Comparison of ENCODE assay signal across 19 cellular contexts in the genomic region with DNA sequence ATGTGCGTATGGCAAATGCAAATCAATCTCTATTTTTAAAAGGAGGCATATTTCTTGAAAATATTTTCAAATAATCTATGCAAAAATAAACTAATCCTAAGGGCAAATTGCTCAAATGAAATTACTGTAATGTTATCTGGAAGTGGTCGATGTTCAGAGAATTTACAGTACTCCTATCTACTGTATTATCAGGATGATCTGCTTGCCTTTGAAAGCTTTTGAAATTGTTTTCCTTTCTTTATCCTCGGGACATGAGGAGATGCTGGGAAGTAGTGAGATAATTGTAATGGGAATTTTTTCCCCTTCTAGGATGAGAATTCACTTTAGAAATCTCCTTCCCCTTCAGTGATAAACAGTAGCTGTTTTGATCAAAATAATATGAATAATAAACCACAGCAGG.
DNase-seq lines count a peak whose midpoint lies in the region; ATAC-seq and TF ChIP-seq lines count a peak whose summit lies in the region.
"Had no signal": no experiment of that assay in that cellular context is flagged by ENCODE, and none has a peak within 500 bp of the region (broad histone marks: within the 10 kb centered on the region; RNA-seq: fewer than 3 reads in every experiment).

No MANE protein-coding gene starts in this region.

- ATAC-seq in SK-N-SH treated with all-trans-retinoic acid at 6 μM for 48 hours: no peak
- no peak for ATAC-seq in HG03520 (IDR thresholded peaks at IDR 0.05; ENCODE audit: unreplicated experiment)
- ATAC-seq in HG03457 (IDR thresholded peaks at IDR 0.05; ENCODE audit: unreplicated experiment): no peak
- ATAC-seq: GM12878, HCT116 had no signal

- CTCF ChIA-PET in HEK293 (lab: Yijun Ruan, JAX): no interaction called here

- H3K9me3 Mint-ChIP-seq in mesothelial cell of epicardium: no peaks in the 10 kb centered on the region

- no peak for TF ChIP-seq CTCF in HEK293 (tag by site-specific recombination; IDR thresholded peaks at IDR 0.05)
- TF ChIP-seq CTCF in mesothelial cell of epicardium (IDR thresholded peaks at IDR 0.05; ENCODE audit: unreplicated experiment): no peak

- H3K4me3 ChIP-seq in HEK293 (ENCODE audit: low read depth, low read length): no peak overlapping the region
- H3K4me3 ChIP-seq: BLaER1 treated with 17β-estradiol and CSF1 and Interleukin-3, amounts not matched to agents 10 nM and 100 nM; GM12878 had no signal

- no peaks in the 10 kb centered on the region for H3K27me3 Mint-ChIP-seq in mesothelial cell of epicardium (ENCODE audit: low read depth)
- H3K27me3 Mint-ChIP-seq: B cell; CD8-positive, alpha-beta memory T cell had no signal

- H3K27ac ChIP-seq in HEK293 (ENCODE audit: extremely low read depth, low read depth, low read length): no peak overlapping the region
- H3K27ac ChIP-seq: BLaER1 treated with 17β-estradiol and CSF1 and Interleukin-3, amounts not matched to agents 10 nM and 100 nM had no signal

- H3K4me1 Mint-ChIP-seq in mesothelial cell of epicardium: peaks cover 37% of the 10 kb centered on the region
- H3K4me1 Mint-ChIP-seq: B cell; CD8-positive, alpha-beta memory T cell had no signal

- no peak for DNase-seq in mesothelial cell of epicardium (ENCODE audit: low spot score in 2 of 2, unreplicated experiment in 2 of 2)
- no peak for DNase-seq in stimulated activated CD8-positive, alpha-beta memory T cell treated with anti-CD3 and anti-CD28 coated beads, Interleukin-4, amount 100 ng/mL, for 48 hours
- DNase-seq: CD8-positive, alpha-beta memory T cell; COR-L47; DMS 273 treated with DMSO at 0.1 percent for 48 hours; DMS53; DND-41; EL; H7; IMR-90; KBM-7 had no signal

- POLR2A ChIA-PET in HEK293 (lab: Yijun Ruan, JAX): no interaction called here

- no peaks in the 10 kb centered on the region for H3K9me3 ChIP-seq in HEK293 (ENCODE audit: control insufficient read depth, insufficient read depth, low read depth, low read length)
- H3K9me3 ChIP-seq: BLaER1 treated with 17β-estradiol and CSF1 and Interleukin-3, amounts not matched to agents 10 nM and 100 nM had no signal

- no peak overlapping the region for H3K4me3 Mint-ChIP-seq in mesothelial cell of epicardium
- H3K4me3 Mint-ChIP-seq: B cell; CD8-positive, alpha-beta memory T cell had no signal

- no peaks in the 10 kb centered on the region for H3K4me1 ChIP-seq in HEK293 (ENCODE audit: control insufficient read depth, insufficient read depth, low read length)

- H3K36me3 ChIP-seq in HEK293 (ENCODE audit: control insufficient read depth in 2 of 2, insufficient read depth in 1 of 2, low read length in 2 of 2): no peaks in the 10 kb centered on the region
- H3K36me3 ChIP-seq: BLaER1 treated with 17β-estradiol and CSF1 and Interleukin-3, amounts not matched to agents 10 nM and 100 nM had no signal

- no peaks in the 10 kb centered on the region for H3K36me3 Mint-ChIP-seq in mesothelial cell of epicardium

- H3K27ac Mint-ChIP-seq in mesothelial cell of epicardium: peak overlapping the region; percentile 23
- H3K27ac Mint-ChIP-seq: B cell; CD8-positive, alpha-beta memory T cell had no signal

TF ChIP-seq in HEK293, 187 proteins besides CTCF, POLR2A, EP300 and RAD21:
- TF ChIP-seq SP3 (tag by site-specific recombination; IDR thresholded peaks at IDR 0.05) (no peak), GLIS2 (tag by site-specific recombination; IDR thresholded peaks at IDR 0.05) (no peak), ZNF19 (tag by site-specific recombination; IDR thresholded peaks at IDR 0.05; ENCODE audit: low read depth) (no peak), ZBTB1 (tag by site-specific recombination; IDR thresholded peaks at IDR 0.05) (no peak), TCF7L2 (IDR thresholded peaks at IDR 0.05; ENCODE audit: borderline replicate concordance, low read depth, low read length) (0 out of 2 replicates have a peak, but pooled peaks have one; percentile 47)
- TF ChIP-seq, protein P1, sequence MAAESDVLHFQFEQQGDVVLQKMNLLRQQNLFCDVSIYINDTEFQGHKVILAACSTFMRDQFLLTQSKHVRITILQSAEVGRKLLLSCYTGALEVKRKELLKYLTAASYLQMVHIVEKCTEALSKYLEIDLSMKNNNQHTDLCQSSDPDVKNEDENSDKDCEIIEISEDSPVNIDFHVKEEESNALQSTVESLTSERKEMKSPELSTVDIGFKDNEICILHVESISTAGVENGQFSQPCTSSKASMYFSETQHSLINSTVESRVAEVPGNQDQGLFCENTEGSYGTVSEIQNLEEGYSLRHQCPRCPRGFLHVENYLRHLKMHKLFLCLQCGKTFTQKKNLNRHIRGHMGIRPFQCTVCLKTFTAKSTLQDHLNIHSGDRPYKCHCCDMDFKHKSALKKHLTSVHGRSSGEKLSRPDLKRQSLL (tag by site-specific recombination; IDR thresholded peaks at IDR 0.05): no peak
- TF ChIP-seq, protein P2, sequence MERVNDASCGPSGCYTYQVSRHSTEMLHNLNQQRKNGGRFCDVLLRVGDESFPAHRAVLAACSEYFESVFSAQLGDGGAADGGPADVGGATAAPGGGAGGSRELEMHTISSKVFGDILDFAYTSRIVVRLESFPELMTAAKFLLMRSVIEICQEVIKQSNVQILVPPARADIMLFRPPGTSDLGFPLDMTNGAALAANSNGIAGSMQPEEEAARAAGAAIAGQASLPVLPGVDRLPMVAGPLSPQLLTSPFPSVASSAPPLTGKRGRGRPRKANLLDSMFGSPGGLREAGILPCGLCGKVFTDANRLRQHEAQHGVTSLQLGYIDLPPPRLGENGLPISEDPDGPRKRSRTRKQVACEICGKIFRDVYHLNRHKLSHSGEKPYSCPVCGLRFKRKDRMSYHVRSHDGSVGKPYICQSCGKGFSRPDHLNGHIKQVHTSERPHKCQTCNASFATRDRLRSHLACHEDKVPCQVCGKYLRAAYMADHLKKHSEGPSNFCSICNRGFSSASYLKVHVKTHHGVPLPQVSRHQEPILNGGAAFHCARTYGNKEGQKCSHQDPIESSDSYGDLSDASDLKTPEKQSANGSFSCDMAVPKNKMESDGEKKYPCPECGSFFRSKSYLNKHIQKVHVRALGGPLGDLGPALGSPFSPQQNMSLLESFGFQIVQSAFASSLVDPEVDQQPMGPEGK (tag by site-specific recombination; IDR thresholded peaks at IDR 0.05): no peak

TF ChIP-seq in SK-N-SH treated with all-trans-retinoic acid at 6 μM for 48 hours, 23 proteins besides CTCF, POLR2A, EP300 and RAD21:
- TF ChIP-seq TCF4 (CRISPR knock-in tag; IDR thresholded peaks at IDR 0.05; ENCODE audit: borderline replicate concordance) (peak; percentile 54; the same call in 1 of the 2 replicates), ISL1 (CRISPR knock-in tag; IDR thresholded peaks at IDR 0.05) (peak; percentile 82), GLIS3 (CRISPR knock-in tag; IDR thresholded peaks at IDR 0.05) (no peak)
- TF ChIP-seq, protein P3, sequence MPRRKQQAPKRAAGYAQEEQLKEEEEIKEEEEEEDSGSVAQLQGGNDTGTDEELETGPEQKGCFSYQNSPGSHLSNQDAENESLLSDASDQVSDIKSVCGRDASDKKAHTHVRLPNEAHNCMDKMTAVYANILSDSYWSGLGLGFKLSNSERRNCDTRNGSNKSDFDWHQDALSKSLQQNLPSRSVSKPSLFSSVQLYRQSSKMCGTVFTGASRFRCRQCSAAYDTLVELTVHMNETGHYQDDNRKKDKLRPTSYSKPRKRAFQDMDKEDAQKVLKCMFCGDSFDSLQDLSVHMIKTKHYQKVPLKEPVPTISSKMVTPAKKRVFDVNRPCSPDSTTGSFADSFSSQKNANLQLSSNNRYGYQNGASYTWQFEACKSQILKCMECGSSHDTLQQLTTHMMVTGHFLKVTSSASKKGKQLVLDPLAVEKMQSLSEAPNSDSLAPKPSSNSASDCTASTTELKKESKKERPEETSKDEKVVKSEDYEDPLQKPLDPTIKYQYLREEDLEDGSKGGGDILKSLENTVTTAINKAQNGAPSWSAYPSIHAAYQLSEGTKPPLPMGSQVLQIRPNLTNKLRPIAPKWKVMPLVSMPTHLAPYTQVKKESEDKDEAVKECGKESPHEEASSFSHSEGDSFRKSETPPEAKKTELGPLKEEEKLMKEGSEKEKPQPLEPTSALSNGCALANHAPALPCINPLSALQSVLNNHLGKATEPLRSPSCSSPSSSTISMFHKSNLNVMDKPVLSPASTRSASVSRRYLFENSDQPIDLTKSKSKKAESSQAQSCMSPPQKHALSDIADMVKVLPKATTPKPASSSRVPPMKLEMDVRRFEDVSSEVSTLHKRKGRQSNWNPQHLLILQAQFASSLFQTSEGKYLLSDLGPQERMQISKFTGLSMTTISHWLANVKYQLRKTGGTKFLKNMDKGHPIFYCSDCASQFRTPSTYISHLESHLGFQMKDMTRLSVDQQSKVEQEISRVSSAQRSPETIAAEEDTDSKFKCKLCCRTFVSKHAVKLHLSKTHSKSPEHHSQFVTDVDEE (CRISPR knock-in tag; IDR thresholded peaks at IDR 0.05): peak; percentile 46; the same call in 1 of the 2 replicates
- TF ChIP-seq, protein P4, sequence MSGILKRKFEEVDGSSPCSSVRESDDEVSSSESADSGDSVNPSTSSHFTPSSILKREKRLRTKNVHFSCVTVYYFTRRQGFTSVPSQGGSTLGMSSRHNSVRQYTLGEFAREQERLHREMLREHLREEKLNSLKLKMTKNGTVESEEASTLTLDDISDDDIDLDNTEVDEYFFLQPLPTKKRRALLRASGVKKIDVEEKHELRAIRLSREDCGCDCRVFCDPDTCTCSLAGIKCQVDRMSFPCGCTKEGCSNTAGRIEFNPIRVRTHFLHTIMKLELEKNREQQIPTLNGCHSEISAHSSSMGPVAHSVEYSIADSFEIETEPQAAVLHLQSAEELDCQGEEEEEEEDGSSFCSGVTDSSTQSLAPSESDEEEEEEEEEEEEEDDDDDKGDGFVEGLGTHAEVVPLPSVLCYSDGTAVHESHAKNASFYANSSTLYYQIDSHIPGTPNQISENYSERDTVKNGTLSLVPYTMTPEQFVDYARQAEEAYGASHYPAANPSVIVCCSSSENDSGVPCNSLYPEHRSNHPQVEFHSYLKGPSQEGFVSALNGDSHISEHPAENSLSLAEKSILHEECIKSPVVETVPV (CRISPR knock-in tag; IDR thresholded peaks at IDR 0.05): peak; percentile 58; the same call in 1 of the 2 replicates
